1 cellular context compared by ENCODE assay signal in the genomic region with DNA sequence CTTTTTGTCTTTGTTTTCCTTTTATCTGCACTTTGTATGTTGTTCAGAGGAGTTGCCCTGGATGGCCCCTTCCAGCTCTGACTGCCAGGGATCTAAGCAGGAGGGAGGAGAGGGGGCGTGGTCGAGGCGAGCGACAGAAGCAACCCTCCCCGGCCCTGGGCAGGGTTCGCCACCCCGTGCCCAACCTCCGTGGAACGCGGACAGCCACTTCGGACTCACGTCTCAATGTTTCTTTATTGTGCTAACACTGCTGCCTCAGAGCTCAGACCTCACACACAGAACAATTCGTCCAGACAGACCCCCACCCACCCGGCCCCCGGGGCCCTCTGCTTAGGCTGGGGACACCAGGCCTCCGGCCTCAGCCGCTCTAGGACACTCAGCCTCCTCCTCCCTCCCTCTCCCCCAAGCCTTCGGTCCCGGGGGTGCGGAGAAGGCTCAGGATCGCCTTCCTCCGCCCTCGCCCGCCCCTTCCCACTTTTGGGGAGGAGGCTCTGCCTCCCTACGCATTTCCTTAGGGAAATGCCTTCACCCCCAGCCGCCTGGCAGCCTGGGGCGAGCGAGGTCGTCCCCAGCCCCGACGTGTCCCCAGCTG.
TF ChIP-seq lines count a peak whose summit lies in the region.

No MANE protein-coding gene starts in this region.

TF ChIP-seq in H1, 55 proteins besides CTCF, POLR2A, EP300 and RAD21:
- TF ChIP-seq TCF12 (IDR thresholded peaks at IDR 0.05; ENCODE audit: low read depth, low read length): no peak
- no peak for TF ChIP-seq POU5F1 (IDR thresholded peaks at IDR 0.05; ENCODE audit: low read depth, low read length)
- no peak for TF ChIP-seq CBX5 (IDR thresholded peaks at IDR 0.05; ENCODE audit: low read depth, low read length)
- TF ChIP-seq ASH2L (IDR thresholded peaks at IDR 0.05; ENCODE audit: low read length): peak; percentile 55
- TF ChIP-seq FOSL1 (IDR thresholded peaks at IDR 0.05; ENCODE audit: insufficient read depth, low read depth, low read length): no peak
- TF ChIP-seq, protein P1, sequence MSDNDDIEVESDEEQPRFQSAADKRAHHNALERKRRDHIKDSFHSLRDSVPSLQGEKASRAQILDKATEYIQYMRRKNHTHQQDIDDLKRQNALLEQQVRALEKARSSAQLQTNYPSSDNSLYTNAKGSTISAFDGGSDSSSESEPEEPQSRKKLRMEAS (IDR thresholded peaks at IDR 0.05): no peak
